Comparison of ENCODE assay signal across 19 cellular contexts in genomic region chr21:38326429-38326828, GRCh38.
"Had no signal": no experiment of that assay in that cellular context is flagged by ENCODE, and none has a peak within 500 bp of the region (broad histone marks: within the 10 kb centered on the region; RNA-seq: fewer than 3 reads in every experiment).

No MANE protein-coding gene starts in this region.

- H3K9me3 Mint-ChIP-seq: activated CD4-positive, alpha-beta memory T cell treated with anti-CD3 and anti-CD28 coated beads, Interleukin-2, amount 10 ng/mL, durations not matched to agents 7 days and 5 days; activated naive CD4-positive, alpha-beta T cell treated with anti-CD3 and anti-CD28 coated beads, Interleukin-2, amount 50 U/mL, for 24 hours; activated T-cell treated with anti-CD3 and anti-CD28 coated beads, Interleukin-2, amount 50 U/mL, for 4 hours; neural crest cell; stimulated activated naive CD8-positive, alpha-beta T cell treated with anti-CD3 and anti-CD28 coated beads, Interleukin-15, Interleukin-2, amounts not matched to agents 100 ng/mL and 50 ng/mL, for 24 hours had no signal

- H3K36me3 ChIP-seq: esophagus muscularis mucosa, left ventricle myocardium inferior, right lobe of liver, spleen, suprapubic skin, upper lobe of left lung had no signal

- DNase-seq: activated CD4-positive, alpha-beta memory T cell treated with anti-CD3 and anti-CD28 coated beads, Interleukin-2, amount 10 ng/mL, durations not matched to agents 7 days and 5 days; activated CD4-positive, CD25-positive, alpha-beta regulatory T cell treated with anti-CD3 and anti-CD28 coated beads, Interleukin-2, amount 50 U/mL, for 72 hours; activated effector memory CD4-positive, alpha-beta T cell treated with anti-CD3 and anti-CD28 coated beads, Interleukin-2, amount 50 U/mL, for 16 hours; activated T-cell treated with anti-CD3 and anti-CD28 coated beads, Interleukin-2, amount 50 U/mL, for 4 hours; caudate nucleus; foreskin fibroblast; hippocampal formation; left ventricle myocardium inferior; mesendoderm; right lobe of liver; spleen; T-helper 1 cell; T1000; upper lobe of left lung had no signal

- ATAC-seq: activated T-cell treated with anti-CD3 and anti-CD28 coated beads, Interleukin-2, amount 50 U/mL, for 4 hours had no signal

- H3K36me3 Mint-ChIP-seq: activated naive CD4-positive, alpha-beta T cell treated with anti-CD3 and anti-CD28 coated beads, Interleukin-2, amount 50 U/mL, for 24 hours had no signal

- H3K27ac ChIP-seq: esophagus muscularis mucosa, left ventricle myocardium inferior, right lobe of liver, spleen, suprapubic skin had no signal

- H3K4me3 Mint-ChIP-seq: activated CD4-positive, alpha-beta memory T cell treated with anti-CD3 and anti-CD28 coated beads, Interleukin-2, amount 10 ng/mL, durations not matched to agents 7 days and 5 days; activated naive CD4-positive, alpha-beta T cell treated with anti-CD3 and anti-CD28 coated beads, Interleukin-2, amount 50 U/mL, for 24 hours; activated T-cell treated with anti-CD3 and anti-CD28 coated beads, Interleukin-2, amount 50 U/mL, for 4 hours; neural crest cell; stimulated activated naive CD8-positive, alpha-beta T cell treated with anti-CD3 and anti-CD28 coated beads, Interleukin-15, Interleukin-2, amounts not matched to agents 100 ng/mL and 50 ng/mL, for 24 hours had no signal

- H3K4me3 ChIP-seq: esophagus muscularis mucosa, left ventricle myocardium inferior, right lobe of liver, spleen, suprapubic skin, upper lobe of left lung had no signal

- H3K4me1 ChIP-seq: esophagus muscularis mucosa had no signal

- H3K27me3 Mint-ChIP-seq: activated CD4-positive, alpha-beta memory T cell treated with anti-CD3 and anti-CD28 coated beads, Interleukin-2, amount 10 ng/mL, durations not matched to agents 7 days and 5 days; activated naive CD4-positive, alpha-beta T cell treated with anti-CD3 and anti-CD28 coated beads, Interleukin-2, amount 50 U/mL, for 24 hours; stimulated activated naive CD8-positive, alpha-beta T cell treated with anti-CD3 and anti-CD28 coated beads, Interleukin-15, Interleukin-2, amounts not matched to agents 100 ng/mL and 50 ng/mL, for 24 hours had no signal

- H3K27ac Mint-ChIP-seq: activated CD4-positive, alpha-beta memory T cell treated with anti-CD3 and anti-CD28 coated beads, Interleukin-2, amount 10 ng/mL, durations not matched to agents 7 days and 5 days; stimulated activated naive CD8-positive, alpha-beta T cell treated with anti-CD3 and anti-CD28 coated beads, Interleukin-15, Interleukin-2, amounts not matched to agents 100 ng/mL and 50 ng/mL, for 24 hours had no signal

- H3K27me3 ChIP-seq: right lobe of liver, upper lobe of left lung had no signal

- H3K9me3 ChIP-seq: esophagus muscularis mucosa, left ventricle myocardium inferior, right lobe of liver, spleen, suprapubic skin, upper lobe of left lung had no signal
